20 cellular contexts compared by ENCODE assay signal in the genomic region with DNA sequence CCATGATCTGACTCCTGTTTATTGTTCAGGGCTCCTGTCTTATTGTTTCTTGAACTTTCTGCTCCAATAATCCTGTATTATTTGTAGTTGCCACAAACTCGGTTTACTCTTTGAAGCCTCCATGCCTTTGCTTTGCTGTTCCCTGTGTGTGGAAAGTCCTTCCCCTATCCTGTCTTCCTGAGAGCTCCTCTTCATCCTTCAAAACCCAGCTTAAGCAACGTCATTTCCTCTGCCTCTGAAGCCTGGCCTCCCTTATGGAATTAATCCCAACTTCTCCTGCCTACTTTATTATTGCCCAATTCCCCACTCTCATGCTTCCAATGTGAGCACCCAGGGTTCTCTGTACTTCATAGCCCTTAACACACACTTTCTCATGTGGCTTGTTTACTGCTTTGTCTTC.
DNase-seq lines count a peak whose midpoint lies in the region; ATAC-seq and TF ChIP-seq lines count a peak whose summit lies in the region.
"Had no signal": no experiment of that assay in that cellular context is flagged by ENCODE, and none has a peak within 500 bp of the region (broad histone marks: within the 10 kb centered on the region; RNA-seq: fewer than 3 reads in every experiment).

No MANE protein-coding gene starts in this region.

- H3K9me2 ChIP-seq in SK-N-SH, result no peaks in the 10 kb centered on the region

- H3K4me1 ChIP-seq in SK-N-SH (ENCODE audit: control insufficient read depth in 1 of 2, insufficient read depth in 2 of 2, low read depth in 1 of 2, low read length in 1 of 2) (no peaks in the 10 kb centered on the region), HEK293 (ENCODE audit: control insufficient read depth, insufficient read depth, low read length) (no peaks in the 10 kb centered on the region), IMR-90 (ENCODE audit: control insufficient read depth, insufficient read depth, low read length) (no peaks in the 10 kb centered on the region), mesendoderm (ENCODE audit: control insufficient read depth, low read depth, low read length) (peaks cover 18% of the 10 kb centered on the region)
- H3K4me1 ChIP-seq: A549 had no signal

- no peak for TF ChIP-seq POLR2A in IMR-90 (IDR thresholded peaks at IDR 0.05; ENCODE audit: low read depth, low read length)

- no peak overlapping the region for H2BK5ac ChIP-seq in IMR-90 (ENCODE audit: low read depth, low read length, poor library complexity, severe bottlenecking)
- no peak overlapping the region for H2BK5ac ChIP-seq in mesendoderm (ENCODE audit: low read length)

- TF ChIP-seq CTCF in SK-N-SH (IDR thresholded peaks at IDR 0.05) (no peak), HEK293 (tag by site-specific recombination; IDR thresholded peaks at IDR 0.05) (no peak), IMR-90 (conservative IDR thresholded peaks at IDR 0.05; ENCODE audit: low read depth, low read length) (no peak)

- H2BK15ac ChIP-seq in IMR-90 (ENCODE audit: low read depth, low read length), result no peak overlapping the region
- no peak overlapping the region for H2BK15ac ChIP-seq in mesendoderm (replicated peaks; ENCODE audit: low read depth)

- H4K91ac ChIP-seq in IMR-90 (ENCODE audit: insufficient read depth, low read depth, low read length), result no peak overlapping the region

- H2BK120ac ChIP-seq in IMR-90 (ENCODE audit: low read depth, low read length) (no peak overlapping the region), mesendoderm (ENCODE audit: low read depth, low read length) (no peak overlapping the region)

- no peak overlapping the region for H4K5ac ChIP-seq in IMR-90 (ENCODE audit: low read depth, low read length)
- no peak overlapping the region for H4K5ac ChIP-seq in mesendoderm (ENCODE audit: low read length)

- intact Hi-C loops in IMR-90 (cut with micrococcal nuclease), result no loop called here
- intact Hi-C loops in activated CD4-positive, alpha-beta T cell treated with anti-CD3 and anti-CD28 coated beads for 36 hours (cut with DNase I, micrococcal nuclease), result no loop called here

- CTCF ChIA-PET in SK-N-SH (lab: Yijun Ruan, JAX), result no interaction called here
- CTCF ChIA-PET in HEK293 (lab: Yijun Ruan, JAX), result no interaction called here
- CTCF ChIA-PET in IMR-90 (lab: Yijun Ruan, JAX), result no interaction called here
- CTCF ChIA-PET in activated CD4-positive, alpha-beta T cell treated with anti-CD3 and anti-CD28 coated beads for 36 hours (lab: Charles Lee), result no interaction called here

- H3K27ac ChIP-seq in SK-N-SH (ENCODE audit: low read depth in 2 of 2, low read length in 1 of 2), result no peak overlapping the region
- no peak overlapping the region for H3K27ac ChIP-seq in HEK293 (ENCODE audit: extremely low read depth, low read depth, low read length)
- H3K27ac ChIP-seq in IMR-90 (ENCODE audit: insufficient read depth, low read length), result no peak overlapping the region
- no peak overlapping the region for H3K27ac ChIP-seq in mesendoderm (ENCODE audit: low read depth, low read length)
- H3K27ac ChIP-seq: 22Rv1; A549; BLaER1 treated with 17β-estradiol and CSF1 and Interleukin-3, amounts not matched to agents 10 nM and 100 nM; C4-2B had no signal

- H3K9me3 ChIP-seq in SK-N-SH (no peaks in the 10 kb centered on the region), HEK293 (ENCODE audit: control insufficient read depth, insufficient read depth, low read depth, low read length) (no peaks in the 10 kb centered on the region; the same call in 1 of the 2 replicates), IMR-90 (ENCODE audit: control insufficient read depth, insufficient read depth, low read length) (peaks cover 2% of the 10 kb centered on the region; the same call in 1 of the 2 replicates)
- H3K9me3 ChIP-seq: Caco-2 had no signal

- no peak overlapping the region for H2AK5ac ChIP-seq in IMR-90 (ENCODE audit: low read depth, low read length)
- H2AK5ac ChIP-seq in mesendoderm (ENCODE audit: low read length), result peak overlapping the region; percentile 30

- H3K56ac ChIP-seq in IMR-90 (ENCODE audit: extremely low read depth, insufficient read depth, low read length) (no peak overlapping the region), mesendoderm (ENCODE audit: low read length) (no peak overlapping the region)

- no peaks in the 10 kb centered on the region for H3K36me3 Mint-ChIP-seq in activated CD4-positive, alpha-beta T cell treated with anti-CD3 and anti-CD28 coated beads for 36 hours (ENCODE audit: low read depth)
- H3K36me3 Mint-ChIP-seq: CD8-positive, alpha-beta T cell had no signal

- no peak overlapping the region for H3K4me3 Mint-ChIP-seq in activated CD4-positive, alpha-beta T cell treated with anti-CD3 and anti-CD28 coated beads for 36 hours
- H3K4me3 Mint-ChIP-seq: B cell; CD4-positive, alpha-beta T cell; CD8-positive, alpha-beta T cell had no signal

- no peak overlapping the region for H3K4ac ChIP-seq in IMR-90 (ENCODE audit: low read depth, low read length)
- H3K4ac ChIP-seq in mesendoderm (ENCODE audit: low read depth, low read length), result no peak overlapping the region

- no peak overlapping the region for H3K9ac ChIP-seq in SK-N-SH
- H3K9ac ChIP-seq in IMR-90 (ENCODE audit: low read depth, low read length), result no peak overlapping the region
- no peak overlapping the region for H3K9ac ChIP-seq in mesendoderm (ENCODE audit: low read length)
- H3K9ac ChIP-seq: BLaER1 treated with 17β-estradiol and CSF1 and Interleukin-3, amounts not matched to agents 10 nM and 100 nM had no signal

- H3K36me3 ChIP-seq in SK-N-SH (replicated peaks in 1 of 2; ENCODE audit: control insufficient read depth in 1 of 2, insufficient read depth in 2 of 2, low read length in 1 of 2) (no peaks in the 10 kb centered on the region), HEK293 (ENCODE audit: control insufficient read depth in 2 of 2, insufficient read depth in 1 of 2, low read length in 2 of 2) (no peaks in the 10 kb centered on the region), IMR-90 (ENCODE audit: control insufficient read depth, insufficient read depth, low read length) (no peaks in the 10 kb centered on the region), mesendoderm (ENCODE audit: control insufficient read depth, insufficient read depth, low read length) (no peaks in the 10 kb centered on the region)
- H3K36me3 ChIP-seq: BLaER1 treated with 17β-estradiol and CSF1 and Interleukin-3, amounts not matched to agents 10 nM and 100 nM had no signal

- H3K79me2 ChIP-seq in SK-N-SH (ENCODE audit: insufficient read depth) (no peaks in the 10 kb centered on the region), mesendoderm (ENCODE audit: control insufficient read depth, insufficient read depth, low read length) (no peaks in the 10 kb centered on the region)

- in situ Hi-C loops in IMR-90 (cut with MboI; ENCODE audit: low sequenced_read_pairs), result no loop called here

- no peak for ATAC-seq in SK-N-SH treated with all-trans-retinoic acid at 6 μM for 48 hours
- no peak for ATAC-seq in IMR-90 (ENCODE audit: low read depth)
- no peak for ATAC-seq in activated CD4-positive, alpha-beta T cell treated with anti-CD3 and anti-CD28 coated beads for 36 hours
- no peak for ATAC-seq in HG03108 (IDR thresholded peaks at IDR 0.05; ENCODE audit: unreplicated experiment)
- no peak for ATAC-seq in HG03457 (IDR thresholded peaks at IDR 0.05; ENCODE audit: unreplicated experiment)
- ATAC-seq: A549; CD8-positive, alpha-beta T cell had no signal

- H3K27ac Mint-ChIP-seq in activated CD4-positive, alpha-beta T cell treated with anti-CD3 and anti-CD28 coated beads for 36 hours, result no peak overlapping the region
- H3K27ac Mint-ChIP-seq: B cell; CD4-positive, alpha-beta T cell; CD8-positive, alpha-beta T cell had no signal

- H2BK20ac ChIP-seq in IMR-90 (ENCODE audit: low read depth, low read length), result no peak overlapping the region

- H4K20me1 ChIP-seq in SK-N-SH (ENCODE audit: insufficient read depth) (no peaks in the 10 kb centered on the region), IMR-90 (ENCODE audit: insufficient read depth, low read length) (no peaks in the 10 kb centered on the region)
- H4K20me1 ChIP-seq: BLaER1 treated with 17β-estradiol and CSF1 and Interleukin-3, amounts not matched to agents 10 nM and 100 nM had no signal

- H4K8ac ChIP-seq in IMR-90 (ENCODE audit: low read depth in 2 of 2, low read length in 2 of 2) (no peak overlapping the region), mesendoderm (ENCODE audit: low read depth, low read length) (no peak overlapping the region)

- H3K4me3 ChIP-seq in SK-N-SH (ENCODE audit: low read depth in 2 of 2, low read length in 1 of 2) (no peak overlapping the region), HEK293 (ENCODE audit: low read depth, low read length) (no peak overlapping the region), IMR-90 (ENCODE audit: insufficient read depth, low read depth, low read length) (no peak overlapping the region), mesendoderm (ENCODE audit: low read length) (no peak overlapping the region)
- H3K4me3 ChIP-seq: A549; BLaER1 treated with 17β-estradiol and CSF1 and Interleukin-3, amounts not matched to agents 10 nM and 100 nM had no signal

- DNase-seq in SK-N-SH, result no peak
- no peak for DNase-seq in IMR-90
- no peak for DNase-seq in mesendoderm
- no peak for DNase-seq in activated CD4-positive, alpha-beta T cell treated with anti-CD3 and anti-CD28 coated beads for 36 hours
- DNase-seq: AML-193; Caco-2; Calu3; CD4-positive, alpha-beta T cell; CD8-positive, alpha-beta T cell; DMS79 treated with DMSO at 0.1 percent for 48 hours; GF-D8 had no signal

- no peaks in the 10 kb centered on the region for H3F3A ChIP-seq in SK-N-SH (replicated peaks; ENCODE audit: insufficient read depth)

- H2AK9ac ChIP-seq in IMR-90 (replicated peaks; ENCODE audit: low read depth, low read length, poor library complexity), result no peak overlapping the region

- H3K23ac ChIP-seq in IMR-90 (ENCODE audit: low read depth, low read length) (no peak overlapping the region), mesendoderm (ENCODE audit: low read length) (no peak overlapping the region)

- H3K27me3 Mint-ChIP-seq in activated CD4-positive, alpha-beta T cell treated with anti-CD3 and anti-CD28 coated beads for 36 hours, result no peaks in the 10 kb centered on the region
- H3K27me3 Mint-ChIP-seq: B cell; CD4-positive, alpha-beta T cell had no signal

- no peak overlapping the region for H3K14ac ChIP-seq in IMR-90 (replicated peaks; ENCODE audit: low read depth, low read length)

- H3K4me1 Mint-ChIP-seq in activated CD4-positive, alpha-beta T cell treated with anti-CD3 and anti-CD28 coated beads for 36 hours, result no peaks in the 10 kb centered on the region
- H3K4me1 Mint-ChIP-seq: B cell had no signal

- no peak for TF ChIP-seq EP300 in SK-N-SH (IDR thresholded peaks at IDR 0.05; ENCODE audit: borderline replicate concordance in 1 of 2, low read depth in 1 of 2, low read length in 1 of 2)

- TF ChIP-seq RAD21 in SK-N-SH (IDR thresholded peaks at IDR 0.05; ENCODE audit: low read length), result no peak
- no peak for TF ChIP-seq RAD21 in IMR-90 (IDR thresholded peaks at IDR 0.05; ENCODE audit: low read length)

- dilution Hi-C loops in IMR-90 (cut with HindIII; ENCODE audit: low sequenced_read_pairs, unreplicated experiment), result no loop called here

- no peak overlapping the region for H3K4me2 ChIP-seq in SK-N-SH
- H3K4me2 ChIP-seq in IMR-90 (ENCODE audit: low read depth, low read length), result no peak overlapping the region
- no peak overlapping the region for H3K4me2 ChIP-seq in mesendoderm (ENCODE audit: low read length)
- H3K4me2 ChIP-seq: A549; BLaER1 treated with 17β-estradiol and CSF1 and Interleukin-3, amounts not matched to agents 10 nM and 100 nM had no signal

- H2AFZ ChIP-seq in SK-N-SH (ENCODE audit: low read depth), result no peak overlapping the region
- no peak overlapping the region for H2AFZ ChIP-seq in IMR-90 (replicated peaks; ENCODE audit: low read length, poor library complexity)

- H3K9me3 Mint-ChIP-seq in activated CD4-positive, alpha-beta T cell treated with anti-CD3 and anti-CD28 coated beads for 36 hours (ENCODE audit: low read depth), result peaks cover 17% of the 10 kb centered on the region

- WGBS in SK-N-SH (ENCODE audit: low lambda C conversion rate), result 17% methylated on average over 2 of the region's 2 CpGs
- no CpG with 5 or more reads among the region's 2 CpGs for WGBS in IMR-90 (ENCODE audit: extremely low coverage in 2 of 2, insufficient read length in 1 of 2), 2 experiments
- no CpG with 5 or more reads among the region's 2 CpGs for WGBS in mesendoderm (ENCODE audit: extremely low coverage, insufficient coverage, low lambda C conversion rate)

- H3K79me1 ChIP-seq in IMR-90 (ENCODE audit: low read depth in 1 of 2, low read length in 2 of 2) (no peaks in the 10 kb centered on the region), mesendoderm (ENCODE audit: low read length) (no peaks in the 10 kb centered on the region)

- POLR2A ChIA-PET in SK-N-SH (lab: Yijun Ruan, JAX) (no interaction called here), HEK293 (lab: Yijun Ruan, JAX) (no interaction called here), IMR-90 (lab: Charles Lee; ENCODE audit: unreplicated experiment) (no interaction called here)
- POLR2A ChIA-PET in activated CD4-positive, alpha-beta T cell treated with anti-CD3 and anti-CD28 coated beads for 36 hours (lab: Charles Lee), result no interaction called here

- no peaks in the 10 kb centered on the region for H3K9me1 ChIP-seq in IMR-90 (ENCODE audit: insufficient read depth, low read length)

- BruUV-seq in IMR-90 (replicated peaks; lab: Mats Ljungman, UMichigan), result no TSS peak

- H3K18ac ChIP-seq in IMR-90 (ENCODE audit: low read depth, low read length) (no peak overlapping the region), mesendoderm (ENCODE audit: low read length) (no peak overlapping the region)

- H3K27me3 ChIP-seq in SK-N-SH (ENCODE audit: insufficient read depth) (no peaks in the 10 kb centered on the region; the same call in 1 of the 2 replicates), IMR-90 (ENCODE audit: control insufficient read depth, insufficient read depth, low read length) (no peaks in the 10 kb centered on the region), mesendoderm (ENCODE audit: insufficient read depth, low read length, poor library complexity) (no peaks in the 10 kb centered on the region)
- H3K27me3 ChIP-seq: BLaER1 treated with 17β-estradiol and CSF1 and Interleukin-3, amounts not matched to agents 10 nM and 100 nM had no signal
